2 cellular contexts compared by ENCODE assay signal in the genomic region with DNA sequence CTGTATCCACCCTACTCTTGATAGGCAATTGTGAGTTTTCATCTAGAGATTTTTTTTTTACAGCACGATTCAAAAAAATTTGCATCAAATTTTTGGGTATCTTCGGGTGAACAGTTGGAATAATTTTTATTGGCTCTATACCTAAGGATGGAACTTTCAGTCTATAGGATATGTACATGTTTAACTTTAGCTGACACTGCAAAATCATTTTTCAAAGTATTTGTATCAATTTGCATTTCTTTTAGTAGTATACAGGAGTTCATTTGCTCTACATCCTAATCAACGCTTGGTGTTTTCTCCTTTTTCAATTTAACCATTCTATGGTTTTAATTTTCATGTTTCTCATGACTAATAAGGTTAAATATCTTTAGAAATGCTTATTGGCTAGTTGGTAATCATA.
TF ChIP-seq lines count a peak whose summit lies in the region.

No MANE protein-coding gene starts in this region.

TF ChIP-seq in HepG2, 621 proteins besides CTCF, POLR2A, EP300 and RAD21:
- TF ChIP-seq HNRNPLL (IDR thresholded peaks at IDR 0.05; ENCODE audit: low read depth, low read length, poor library complexity, severe bottlenecking) = no peak
- TF ChIP-seq MAFK (conservative IDR thresholded peaks at IDR 0.05 in 1 of 2, IDR thresholded peaks at IDR 0.05 in 1 of 2; ENCODE audit: low read length in 2 of 2) = peak; percentile 66 to 94; a peak in 3 of 4 replicates
- peak; percentile 87 for TF ChIP-seq MAFF (IDR thresholded peaks at IDR 0.05; ENCODE audit: low read depth, low read length)
- TF ChIP-seq ZNF614 (CRISPR knock-in tag; IDR thresholded peaks at IDR 0.05; ENCODE audit: borderline replicate concordance) = no peak

TF ChIP-seq in K562, 482 proteins besides CTCF, POLR2A, EP300 and RAD21:
- TF ChIP-seq PRMT5 (CRISPR knock-in tag; IDR thresholded peaks at IDR 0.05) (no peak), NFIC (IDR thresholded peaks at IDR 0.05) (no peak), ZFP1 (CRISPR knock-in tag; IDR thresholded peaks at IDR 0.05) (no peak), EP400 (IDR thresholded peaks at IDR 0.05) (no peak), MAFK (IDR thresholded peaks at IDR 0.05; ENCODE audit: low read length) (peak; percentile 88), C11orf30 (IDR thresholded peaks at IDR 0.05; ENCODE audit: low read depth) (peak; percentile 65), ZNF316 (IDR thresholded peaks at IDR 0.05) (peak; percentile 90), SIX5 (IDR thresholded peaks at IDR 0.05; ENCODE audit: borderline replicate concordance in 1 of 2, insufficient read depth in 1 of 2, low read depth in 1 of 2, low read length in 2 of 2) (no peak), BRD9 (IDR thresholded peaks at IDR 0.05; ENCODE audit: low read depth, partially characterized antibody) (no peak), MAFF (IDR thresholded peaks at IDR 0.05; ENCODE audit: low read length) (peak; percentile 83), CTBP1 (IDR thresholded peaks at IDR 0.05; ENCODE audit: borderline replicate concordance) (no peak), PHTF2 (CRISPR knock-in tag; IDR thresholded peaks at IDR 0.05) (no peak), CBX5 (IDR thresholded peaks at IDR 0.05; ENCODE audit: borderline replicate concordance, low read depth) (no peak), MCM3 (IDR thresholded peaks at IDR 0.05) (no peak), MAFG (tag; conservative IDR thresholded peaks at IDR 0.05) (peak; percentile 65)
- TF ChIP-seq, protein P1, sequence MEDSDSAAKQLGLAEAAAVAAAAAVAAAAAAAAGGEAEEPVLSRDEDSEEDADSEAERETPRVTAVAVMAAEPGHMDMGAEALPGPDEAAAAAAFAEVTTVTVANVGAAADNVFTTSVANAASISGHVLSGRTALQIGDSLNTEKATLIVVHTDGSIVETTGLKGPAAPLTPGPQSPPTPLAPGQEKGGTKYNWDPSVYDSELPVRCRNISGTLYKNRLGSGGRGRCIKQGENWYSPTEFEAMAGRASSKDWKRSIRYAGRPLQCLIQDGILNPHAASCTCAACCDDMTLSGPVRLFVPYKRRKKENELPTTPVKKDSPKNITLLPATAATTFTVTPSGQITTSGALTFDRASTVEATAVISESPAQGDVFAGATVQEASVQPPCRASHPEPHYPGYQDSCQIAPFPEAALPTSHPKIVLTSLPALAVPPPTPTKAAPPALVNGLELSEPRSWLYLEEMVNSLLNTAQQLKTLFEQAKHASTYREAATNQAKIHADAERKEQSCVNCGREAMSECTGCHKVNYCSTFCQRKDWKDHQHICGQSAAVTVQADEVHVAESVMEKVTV (CRISPR knock-in tag; IDR thresholded peaks at IDR 0.05) = no peak
- TF ChIP-seq, protein P2, sequence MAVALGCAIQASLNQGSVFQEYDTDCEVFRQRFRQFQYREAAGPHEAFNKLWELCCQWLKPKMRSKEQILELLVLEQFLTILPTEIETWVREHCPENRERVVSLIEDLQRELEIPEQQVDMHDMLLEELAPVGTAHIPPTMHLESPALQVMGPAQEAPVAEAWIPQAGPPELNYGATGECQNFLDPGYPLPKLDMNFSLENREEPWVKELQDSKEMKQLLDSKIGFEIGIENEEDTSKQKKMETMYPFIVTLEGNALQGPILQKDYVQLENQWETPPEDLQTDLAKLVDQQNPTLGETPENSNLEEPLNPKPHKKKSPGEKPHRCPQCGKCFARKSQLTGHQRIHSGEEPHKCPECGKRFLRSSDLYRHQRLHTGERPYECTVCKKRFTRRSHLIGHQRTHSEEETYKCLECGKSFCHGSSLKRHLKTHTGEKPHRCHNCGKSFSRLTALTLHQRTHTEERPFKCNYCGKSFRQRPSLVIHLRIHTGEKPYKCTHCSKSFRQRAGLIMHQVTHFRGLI (CRISPR knock-in tag; IDR thresholded peaks at IDR 0.05) = no peak
